ENCODE assay signal across 29 cellular contexts in the genomic region with DNA sequence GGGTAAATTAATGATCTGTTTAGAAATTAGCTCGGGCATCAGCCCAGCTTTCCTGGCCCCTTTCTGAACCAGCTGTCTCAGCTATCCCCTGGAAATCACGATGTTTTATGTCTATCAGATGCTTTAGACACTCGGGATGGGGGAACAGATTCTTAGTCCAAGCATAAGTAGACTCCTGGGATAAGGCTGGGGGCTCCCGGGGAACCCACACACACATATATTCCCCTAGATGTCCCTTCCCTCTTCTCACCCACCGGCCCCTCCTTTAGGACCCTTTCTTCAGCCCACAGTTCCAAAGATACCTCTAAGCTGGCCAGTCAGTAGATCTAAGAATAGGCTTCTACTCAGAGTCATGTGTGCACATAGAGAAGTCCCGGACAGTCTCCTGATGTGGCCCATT.
"Had no signal": no experiment of that assay in that cellular context is flagged by ENCODE, and none has a peak within 500 bp of the region (broad histone marks: within the 10 kb centered on the region; RNA-seq: fewer than 3 reads in every experiment).

No MANE protein-coding gene starts in this region.

- DNase-seq: activated CD4-positive, alpha-beta memory T cell treated with anti-CD3 and anti-CD28 coated beads for 36 hours; activated CD4-positive, alpha-beta T cell treated with anti-CD3 and anti-CD28 coated beads for 36 hours; activated CD4-positive, alpha-beta T cell treated with anti-CD3 and anti-CD28 coated beads, Interleukin-2, amount 10 ng/mL, durations not matched to agents 24 days and 14 days; activated CD4-positive, CD25-positive, alpha-beta regulatory T cell; activated CD4-positive, CD25-positive, alpha-beta regulatory T cell treated with anti-CD3 and anti-CD28 coated beads, Interleukin-2, amount 50 U/mL, for 72 hours; activated CD8-positive, alpha-beta memory T cell treated with anti-CD3 and anti-CD28 coated beads, Interleukin-2, amount 10 ng/mL, durations not matched to agents 7 days and 5 days; activated CD8-positive, alpha-beta memory T cell treated with anti-CD3 and anti-CD28 coated beads, Interleukin-2, amount 50 U/mL, for 4 hours; activated CD8-positive, alpha-beta T cell treated with anti-CD3 and anti-CD28 coated beads, Interleukin-2, amount 10 ng/mL, durations not matched to agents 7 days and 5 days; activated effector memory CD4-positive, alpha-beta T cell treated with anti-CD3 and anti-CD28 coated beads, Interleukin-2, amount 50 U/mL, for 16 hours; activated naive CD4-positive, alpha-beta T cell treated with anti-CD3 and anti-CD28 coated beads for 36 hours; activated naive CD8-positive, alpha-beta T cell treated with anti-CD3 and anti-CD28 coated beads for 36 hours; activated naive CD8-positive, alpha-beta T cell treated with anti-CD3 and anti-CD28 coated beads, Interleukin-2, amount 50 U/mL, for 24 hours; activated T-cell treated with anti-CD3 and anti-CD28 coated beads, Interleukin-2, amount 50 U/mL, for 1 hour; activated T-cell treated with anti-CD3 and anti-CD28 coated beads, Interleukin-2, amount 50 U/mL, for 48 hours; adrenal gland; amygdala; aorta; body of pancreas; caudate nucleus; dorsolateral prefrontal cortex; effector memory CD4-positive, alpha-beta T cell; endodermal cell; foreskin keratinocyte; gastrocnemius medialis; glutamatergic neuron; T-helper 1 cell; T-helper 17 cell; T1000 had no signal

- H3K27me3 ChIP-seq: adrenal gland, body of pancreas, dorsolateral prefrontal cortex, foreskin keratinocyte, gastrocnemius medialis had no signal

- H3K4me3 ChIP-seq: adrenal gland, body of pancreas, dorsolateral prefrontal cortex, gastrocnemius medialis had no signal

- H3K4me1 ChIP-seq: adrenal gland, body of pancreas, foreskin keratinocyte, gastrocnemius medialis had no signal

- H3K9me3 ChIP-seq: adrenal gland, body of pancreas, gastrocnemius medialis had no signal

- H3K27ac ChIP-seq: adrenal gland, body of pancreas, dorsolateral prefrontal cortex, foreskin keratinocyte, gastrocnemius medialis had no signal

- H3K36me3 ChIP-seq: adrenal gland, gastrocnemius medialis had no signal

- ATAC-seq: activated CD4-positive, alpha-beta T cell treated with anti-CD3 and anti-CD28 coated beads for 36 hours; activated CD8-positive, alpha-beta memory T cell treated with anti-CD3 and anti-CD28 coated beads, Interleukin-2, amount 10 ng/mL, durations not matched to agents 7 days and 5 days; activated CD8-positive, alpha-beta T cell treated with anti-CD3 and anti-CD28 coated beads, Interleukin-2, amount 10 ng/mL, durations not matched to agents 7 days and 5 days; activated naive CD8-positive, alpha-beta T cell treated with anti-CD3 and anti-CD28 coated beads, Interleukin-2, amount 50 U/mL, for 24 hours; body of pancreas; esophagus mucosa; foreskin keratinocyte; gastrocnemius medialis; T-helper 17 cell had no signal
